ENCODE assay signal across 17 cellular contexts in the genomic region with DNA sequence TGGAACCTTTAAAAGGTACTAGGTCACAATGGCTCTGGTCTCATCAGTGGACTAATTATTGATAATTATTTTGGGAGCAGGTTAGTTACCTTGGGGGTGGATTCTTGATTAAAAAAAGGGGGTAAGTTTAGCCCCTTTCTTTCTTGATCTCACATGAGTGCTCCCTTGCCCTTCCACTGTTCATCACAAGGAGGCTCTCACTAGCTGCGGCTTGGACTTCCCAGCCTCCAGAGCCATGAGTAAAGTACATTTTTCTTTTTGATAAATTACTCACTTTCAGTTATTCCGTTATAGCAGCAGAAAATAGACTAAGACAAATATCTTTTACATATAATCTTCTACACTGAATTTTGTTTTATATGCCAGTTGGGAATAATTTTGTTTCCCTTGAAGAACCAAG.
"Had no signal": no experiment of that assay in that cellular context is flagged by ENCODE, and none has a peak within 500 bp of the region (broad histone marks: within the 10 kb centered on the region; RNA-seq: fewer than 3 reads in every experiment).

No MANE protein-coding gene starts in this region.

- H3K4me1 ChIP-seq: ascending aorta, psoas muscle, upper lobe of left lung had no signal

- DNase-seq: activated CD4-positive, alpha-beta memory T cell treated with anti-CD3 and anti-CD28 coated beads for 36 hours; activated CD8-positive, alpha-beta memory T cell treated with anti-CD3 and anti-CD28 coated beads, Interleukin-2, amount 50 U/mL, for 4 hours; caudate nucleus; effector CD8-positive, alpha-beta T cell; erythroblast; hippocampal formation; left cardiac atrium; natural killer cell; psoas muscle; stimulated activated CD4-positive, alpha-beta T cell treated with anti-CD3 and anti-CD28 coated beads, Interleukin-2, amount 100 ng/mL, for 24 hours; stimulated activated naive CD4-positive, alpha-beta T cell; substantia nigra; upper lobe of left lung had no signal

- H3K36me3 ChIP-seq: ascending aorta, upper lobe of left lung had no signal

- H3K9me3 ChIP-seq: ascending aorta, psoas muscle, upper lobe of left lung had no signal

- H3K27ac ChIP-seq: ascending aorta, coronary artery, psoas muscle, upper lobe of left lung had no signal

- ATAC-seq: left cardiac atrium, natural killer cell, psoas muscle, sciatic nerve had no signal

- H3K27me3 ChIP-seq: ascending aorta, upper lobe of left lung had no signal

- H3K4me3 ChIP-seq: ascending aorta, coronary artery, lung, psoas muscle, upper lobe of left lung had no signal
